16 cellular contexts compared by ENCODE assay signal in the genomic region with DNA sequence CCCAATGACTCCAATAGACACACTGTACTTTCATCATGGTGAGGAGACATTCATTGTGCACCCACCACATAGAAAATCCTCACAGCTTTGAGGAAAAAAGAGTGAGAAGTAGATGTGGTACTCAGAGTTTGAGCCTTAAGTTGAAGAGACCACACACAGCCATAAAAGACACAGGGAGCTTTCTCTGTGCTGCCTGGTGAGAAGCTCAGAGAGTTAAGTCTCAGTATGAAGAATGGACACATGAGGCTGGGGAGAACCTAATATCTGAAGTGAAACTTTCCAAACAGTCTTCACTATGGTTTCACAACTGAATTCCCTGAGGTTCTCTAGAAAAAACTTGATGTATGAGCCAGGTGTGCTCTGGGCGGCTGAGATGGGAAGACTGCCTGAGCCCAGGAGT.
DNase-seq lines count a peak whose midpoint lies in the region; ATAC-seq and TF ChIP-seq lines count a peak whose summit lies in the region.
"Had no signal": no experiment of that assay in that cellular context is flagged by ENCODE, and none has a peak within 500 bp of the region (broad histone marks: within the 10 kb centered on the region; RNA-seq: fewer than 3 reads in every experiment).

No MANE protein-coding gene starts in this region.

- peaks cover 26% of the 10 kb centered on the region for H3K4me1 ChIP-seq in Loucy (ENCODE audit: insufficient read depth, low read length, poor library complexity, severe bottlenecking)
- H3K4me1 ChIP-seq: A549, Caco-2 had no signal

- peak; percentile 4 for ATAC-seq in activated naive CD8-positive, alpha-beta T cell treated with anti-CD3 and anti-CD28 coated beads, Interleukin-2, amount 50 U/mL, for 24 hours
- ATAC-seq in HG02884 (IDR thresholded peaks at IDR 0.05; ENCODE audit: unreplicated experiment): peak; percentile 59
- ATAC-seq: A549; CD8-positive, alpha-beta T cell had no signal

- peaks cover 10% of the 10 kb centered on the region; the same call in 1 of the 2 replicates for H3K9me3 ChIP-seq in Loucy (ENCODE audit: insufficient read depth, low read depth, low read length)
- H3K9me3 ChIP-seq: Caco-2 had no signal

- H3K4me3 Mint-ChIP-seq in activated naive CD8-positive, alpha-beta T cell treated with anti-CD3 and anti-CD28 coated beads, Interleukin-2, amount 50 U/mL, for 24 hours: no peak overlapping the region
- no peak overlapping the region for H3K4me3 Mint-ChIP-seq in activated naive CD8-positive, alpha-beta T cell treated with anti-CD3 and anti-CD28 coated beads for 36 hours
- no peak overlapping the region for H3K4me3 Mint-ChIP-seq in activated CD4-positive, alpha-beta T cell treated with anti-CD3 and anti-CD28 coated beads, Interleukin-2, amount 10 ng/mL, durations not matched to agents 7 days and 5 days
- H3K4me3 Mint-ChIP-seq: B cell; CD4-positive, alpha-beta T cell; CD8-positive, alpha-beta T cell had no signal

- H2AFZ ChIP-seq in Loucy (ENCODE audit: low read length): no peak overlapping the region

- H3K27ac Mint-ChIP-seq in activated naive CD8-positive, alpha-beta T cell treated with anti-CD3 and anti-CD28 coated beads, Interleukin-2, amount 50 U/mL, for 24 hours: no peak overlapping the region
- H3K27ac Mint-ChIP-seq in activated naive CD8-positive, alpha-beta T cell treated with anti-CD3 and anti-CD28 coated beads for 36 hours: no peak overlapping the region
- H3K27ac Mint-ChIP-seq in activated CD4-positive, alpha-beta T cell treated with anti-CD3 and anti-CD28 coated beads, Interleukin-2, amount 10 ng/mL, durations not matched to agents 7 days and 5 days: no peak overlapping the region
- H3K27ac Mint-ChIP-seq: B cell; CD4-positive, alpha-beta T cell; CD8-positive, alpha-beta T cell had no signal

- POLR2A ChIA-PET in activated CD4-positive, alpha-beta T cell treated with anti-CD3 and anti-CD28 coated beads, Interleukin-2, amount 10 ng/mL, durations not matched to agents 7 days and 5 days (lab: Charles Lee): no interaction called here

- no peak overlapping the region for H3K4me3 ChIP-seq in Loucy (ENCODE audit: low read length, poor library complexity, severe bottlenecking)
- H3K4me3 ChIP-seq: A549; BLaER1 treated with 17β-estradiol and CSF1 and Interleukin-3, amounts not matched to agents 10 nM and 100 nM had no signal

- DNase-seq in activated naive CD8-positive, alpha-beta T cell treated with anti-CD3 and anti-CD28 coated beads, Interleukin-2, amount 50 U/mL, for 24 hours: no peak
- no peak for DNase-seq in activated naive CD8-positive, alpha-beta T cell treated with anti-CD3 and anti-CD28 coated beads for 36 hours
- no peak for DNase-seq in activated CD4-positive, alpha-beta T cell treated with anti-CD3 and anti-CD28 coated beads, Interleukin-2, amount 10 ng/mL, durations not matched to agents 7 days and 5 days
- no peak for DNase-seq in SHP77 treated with DMSO at 0.1 percent for 48 hours (lab: John Stamatoyannopoulos, UW)
- DNase-seq: AML-193; Caco-2; Calu3; CD4-positive, alpha-beta T cell; CD8-positive, alpha-beta T cell; DMS79 treated with DMSO at 0.1 percent for 48 hours; GF-D8 had no signal

- CTCF ChIA-PET in activated CD4-positive, alpha-beta T cell treated with anti-CD3 and anti-CD28 coated beads, Interleukin-2, amount 10 ng/mL, durations not matched to agents 7 days and 5 days (lab: Charles Lee): no interaction called here

- H3K9me2 ChIP-seq in Loucy (replicated peaks; ENCODE audit: low read depth, low read length): no peaks in the 10 kb centered on the region

- no peaks in the 10 kb centered on the region for H3K27me3 Mint-ChIP-seq in activated naive CD8-positive, alpha-beta T cell treated with anti-CD3 and anti-CD28 coated beads, Interleukin-2, amount 50 U/mL, for 24 hours
- H3K27me3 Mint-ChIP-seq in activated naive CD8-positive, alpha-beta T cell treated with anti-CD3 and anti-CD28 coated beads for 36 hours: no peaks in the 10 kb centered on the region
- H3K27me3 Mint-ChIP-seq in activated CD4-positive, alpha-beta T cell treated with anti-CD3 and anti-CD28 coated beads, Interleukin-2, amount 10 ng/mL, durations not matched to agents 7 days and 5 days: no peaks in the 10 kb centered on the region
- H3K27me3 Mint-ChIP-seq: B cell; CD4-positive, alpha-beta T cell had no signal

- peaks cover 18% of the 10 kb centered on the region for H3K9me3 Mint-ChIP-seq in activated naive CD8-positive, alpha-beta T cell treated with anti-CD3 and anti-CD28 coated beads, Interleukin-2, amount 50 U/mL, for 24 hours
- H3K9me3 Mint-ChIP-seq in activated naive CD8-positive, alpha-beta T cell treated with anti-CD3 and anti-CD28 coated beads for 36 hours: peaks cover 22% of the 10 kb centered on the region
- peaks cover 25% of the 10 kb centered on the region for H3K9me3 Mint-ChIP-seq in activated CD4-positive, alpha-beta T cell treated with anti-CD3 and anti-CD28 coated beads, Interleukin-2, amount 10 ng/mL, durations not matched to agents 7 days and 5 days

- TF ChIP-seq CTCF in Loucy (conservative IDR thresholded peaks at IDR 0.05; ENCODE audit: low read length): no peak

- no peaks in the 10 kb centered on the region for H3K27me3 ChIP-seq in Loucy (ENCODE audit: insufficient read depth, low read length, poor library complexity, severe bottlenecking)
- H3K27me3 ChIP-seq: BLaER1 treated with 17β-estradiol and CSF1 and Interleukin-3, amounts not matched to agents 10 nM and 100 nM had no signal

- peaks cover 4% of the 10 kb centered on the region; the same call in 1 of the 2 replicates for H3F3A ChIP-seq in Loucy (ENCODE audit: low read depth)

- H3K4me2 ChIP-seq in Loucy (ENCODE audit: low read depth, low read length, poor library complexity, severe bottlenecking): no peak overlapping the region
- H3K4me2 ChIP-seq: A549; BLaER1 treated with 17β-estradiol and CSF1 and Interleukin-3, amounts not matched to agents 10 nM and 100 nM had no signal

- H4K20me1 ChIP-seq in Loucy (ENCODE audit: insufficient read depth, low read length, poor library complexity, severe bottlenecking): no peaks in the 10 kb centered on the region
- H4K20me1 ChIP-seq: BLaER1 treated with 17β-estradiol and CSF1 and Interleukin-3, amounts not matched to agents 10 nM and 100 nM had no signal

- H3K36me3 ChIP-seq in Loucy (ENCODE audit: insufficient read depth, low read length): peaks cover 42% of the 10 kb centered on the region; the same call in 1 of the 2 replicates

- H3K79me2 ChIP-seq in Loucy (ENCODE audit: insufficient read depth, low read length): 0 out of 2 replicates have a peak, but pooled peaks cover 5% of the 10 kb centered on the region

- H3K9ac ChIP-seq in Loucy (ENCODE audit: low read depth, low read length, poor library complexity, severe bottlenecking): peak overlapping the region; percentile 17
- H3K9ac ChIP-seq: BLaER1 treated with 17β-estradiol and CSF1 and Interleukin-3, amounts not matched to agents 10 nM and 100 nM had no signal

- H3K36me3 Mint-ChIP-seq in activated naive CD8-positive, alpha-beta T cell treated with anti-CD3 and anti-CD28 coated beads, Interleukin-2, amount 50 U/mL, for 24 hours (ENCODE audit: low read depth): peaks cover 71% of the 10 kb centered on the region
- peaks cover 64% of the 10 kb centered on the region for H3K36me3 Mint-ChIP-seq in activated naive CD8-positive, alpha-beta T cell treated with anti-CD3 and anti-CD28 coated beads for 36 hours
- H3K36me3 Mint-ChIP-seq in activated CD4-positive, alpha-beta T cell treated with anti-CD3 and anti-CD28 coated beads, Interleukin-2, amount 10 ng/mL, durations not matched to agents 7 days and 5 days (ENCODE audit: low read depth): peaks cover 45% of the 10 kb centered on the region

- H3K4me1 Mint-ChIP-seq in activated naive CD8-positive, alpha-beta T cell treated with anti-CD3 and anti-CD28 coated beads, Interleukin-2, amount 50 U/mL, for 24 hours: no peaks in the 10 kb centered on the region
- H3K4me1 Mint-ChIP-seq in activated naive CD8-positive, alpha-beta T cell treated with anti-CD3 and anti-CD28 coated beads for 36 hours: no peaks in the 10 kb centered on the region
- H3K4me1 Mint-ChIP-seq in activated CD4-positive, alpha-beta T cell treated with anti-CD3 and anti-CD28 coated beads, Interleukin-2, amount 10 ng/mL, durations not matched to agents 7 days and 5 days: peaks cover 6% of the 10 kb centered on the region
- H3K4me1 Mint-ChIP-seq: B cell had no signal
